ENCODE assay signal across 8 cellular contexts in genomic region chr11:104705475-104706195, GRCh38.
DNase-seq lines count a peak whose midpoint lies in the region; ATAC-seq lines count a peak whose summit lies in the region.

No MANE protein-coding gene starts in this region.

- H3K18ac ChIP-seq in mesenchymal stem cell (ENCODE audit: low read depth in 1 of 2, low read length in 2 of 2), result peak overlapping the region; percentile 48 to 54

- H2AK5ac ChIP-seq in mesenchymal stem cell (ENCODE audit: low read length, severe bottlenecking), result no peak overlapping the region

- no peak overlapping the region for H3K23ac ChIP-seq in mesenchymal stem cell (ENCODE audit: low read length in 2 of 2)

- H3K36me3 Mint-ChIP-seq in activated naive CD8-positive, alpha-beta T cell treated with anti-CD3 and anti-CD28 coated beads, Interleukin-2, amount 50 U/mL, for 24 hours (ENCODE audit: low read depth), result peaks cover 3% of the 10 kb centered on the region

- H2BK120ac ChIP-seq in mesenchymal stem cell (ENCODE audit: low read depth, low read length), result no peak overlapping the region

- H4K91ac ChIP-seq in mesenchymal stem cell (ENCODE audit: low read length), result no peak overlapping the region

- no peak overlapping the region for H3K4ac ChIP-seq in mesenchymal stem cell (ENCODE audit: low read depth in 1 of 2, low read length in 2 of 2)

- no peaks in the 10 kb centered on the region for H3K27me3 ChIP-seq in mesenchymal stem cell (ENCODE audit: control insufficient read depth in 1 of 2, insufficient read depth in 1 of 2, low read length in 2 of 2)

- no peak overlapping the region for H3K27ac ChIP-seq in mesenchymal stem cell (ENCODE audit: low read length, poor library complexity, severe bottlenecking)

- no peak overlapping the region for H2BK12ac ChIP-seq in mesenchymal stem cell (ENCODE audit: low read length in 2 of 2)

- no peaks in the 10 kb centered on the region for H3K27me3 Mint-ChIP-seq in activated naive CD8-positive, alpha-beta T cell treated with anti-CD3 and anti-CD28 coated beads, Interleukin-2, amount 50 U/mL, for 24 hours

- WGBS in mesenchymal stem cell, result 44% methylated on average over 3 of the region's 4 CpGs

- peak; percentile 99 for ATAC-seq in HG03139 (IDR thresholded peaks at IDR 0.05; ENCODE audit: unreplicated experiment)
- ATAC-seq in activated naive CD8-positive, alpha-beta T cell treated with anti-CD3 and anti-CD28 coated beads, Interleukin-2, amount 50 U/mL, for 24 hours, result peak; percentile 98

- no peak overlapping the region for H2BK15ac ChIP-seq in mesenchymal stem cell (ENCODE audit: low read depth, poor library complexity, severe bottlenecking)

- no peaks in the 10 kb centered on the region for H3K36me3 ChIP-seq in mesenchymal stem cell (ENCODE audit: control insufficient read depth in 1 of 2, insufficient read depth in 2 of 2, low read depth in 1 of 2, low read length in 2 of 2)

- DNase-seq in NCI-H146 (lab: John Stamatoyannopoulos, UW) (peak; percentile 17), NCI-H146 treated with DMSO at 0.1 percent for 48 hours (lab: John Stamatoyannopoulos, UW; ENCODE audit: unreplicated experiment) (no peak), T-helper 1 cell (peak; percentile 14 to 97 (median 55)), mesenchymal stem cell (peak; percentile 39), COLO668 (lab: John Stamatoyannopoulos, UW; ENCODE audit: unreplicated experiment) (no peak)
- peak; percentile 56 for DNase-seq in activated naive CD8-positive, alpha-beta T cell treated with anti-CD3 and anti-CD28 coated beads, Interleukin-2, amount 50 U/mL, for 24 hours
- peak; percentile 28 to 71 for DNase-seq in stimulated activated CD8-positive, alpha-beta memory T cell treated with anti-CD3 and anti-CD28 coated beads, Interleukin-7, amount 100 ng/mL, for 48 hours (ENCODE audit: extremely low read depth in 1 of 2, low read depth in 1 of 2)

- H3K4me3 ChIP-seq in mesenchymal stem cell (ENCODE audit: insufficient read depth in 1 of 2, low read depth in 1 of 2, low read length in 2 of 2), result no peak overlapping the region

- no peak overlapping the region for H3K4me2 ChIP-seq in mesenchymal stem cell (ENCODE audit: low read length, poor library complexity, severe bottlenecking)

- no peak overlapping the region for H4K8ac ChIP-seq in mesenchymal stem cell (ENCODE audit: low read length)

- H3K9ac ChIP-seq in mesenchymal stem cell (ENCODE audit: low read length), result no peak overlapping the region

- peak overlapping the region; percentile 90 for H3K27ac Mint-ChIP-seq in activated naive CD8-positive, alpha-beta T cell treated with anti-CD3 and anti-CD28 coated beads, Interleukin-2, amount 50 U/mL, for 24 hours

- H3K4me1 Mint-ChIP-seq in activated naive CD8-positive, alpha-beta T cell treated with anti-CD3 and anti-CD28 coated beads, Interleukin-2, amount 50 U/mL, for 24 hours, result peaks cover 59% of the 10 kb centered on the region

- no peaks in the 10 kb centered on the region for H3K4me1 ChIP-seq in mesenchymal stem cell (ENCODE audit: control insufficient read depth, insufficient read depth, low read depth, low read length)

- H3K4me3 Mint-ChIP-seq in activated naive CD8-positive, alpha-beta T cell treated with anti-CD3 and anti-CD28 coated beads, Interleukin-2, amount 50 U/mL, for 24 hours, result peak overlapping the region; percentile 79

- no peak overlapping the region for H2AFZ ChIP-seq in mesenchymal stem cell (ENCODE audit: low read depth, low read length)

- H3K14ac ChIP-seq in mesenchymal stem cell (ENCODE audit: low read length in 2 of 2), result no peak overlapping the region

- H2BK5ac ChIP-seq in mesenchymal stem cell (ENCODE audit: low read depth, low read length, poor library complexity, severe bottlenecking), result no peak overlapping the region

- H3K79me1 ChIP-seq in mesenchymal stem cell (replicated peaks; ENCODE audit: low read length, poor library complexity, severe bottlenecking), result no peaks in the 10 kb centered on the region

- H3K9me3 ChIP-seq in mesenchymal stem cell (ENCODE audit: control insufficient read depth, low read length), result no peaks in the 10 kb centered on the region

- peaks cover 6% of the 10 kb centered on the region for H3K9me3 Mint-ChIP-seq in activated naive CD8-positive, alpha-beta T cell treated with anti-CD3 and anti-CD28 coated beads, Interleukin-2, amount 50 U/mL, for 24 hours

Comparison
In these comparisons a context has a peak if more than half of its experiments do, and no peak if none do; other contexts are left out.
1. DNase-seq: peak in NCI-H146 (single experiment), T-helper 1 cell (5 of 5), activated naive CD8-positive, alpha-beta T cell treated with anti-CD3 and anti-CD28 coated beads, Interleukin-2, amount 50 U/mL, for 24 hours (single experiment), mesenchymal stem cell (single experiment) and stimulated activated CD8-positive, alpha-beta memory T cell treated with anti-CD3 and anti-CD28 coated beads, Interleukin-7, amount 100 ng/mL, for 48 hours (2 of 2); none in NCI-H146 treated with DMSO at 0.1 percent for 48 hours (single experiment) and COLO668 (single experiment).